Comparison of ENCODE assay signal across 8 cellular contexts in genomic region chr3:13420817-13421755, GRCh38.
DNase-seq lines count a peak whose midpoint lies in the region; ATAC-seq and TF ChIP-seq lines count a peak whose summit lies in the region.

No MANE protein-coding gene starts in this region.

- no peaks in the 10 kb centered on the region for H3K9me3 ChIP-seq in iPS-18a (ENCODE audit: control insufficient read depth, low read depth, low read length)

- ATAC-seq in GM21360 (IDR thresholded peaks at IDR 0.05; ENCODE audit: unreplicated experiment), result no peak

- H3K4me1 ChIP-seq in iPS-18a (ENCODE audit: control insufficient read depth, low read depth, low read length), result peaks cover 11% of the 10 kb centered on the region

- peak overlapping the region; percentile 55 for H3K4me3 ChIP-seq in iPS-18a (ENCODE audit: low read length)

- TF ChIP-seq CTCF in GM20000 (IDR thresholded peaks at IDR 0.05; ENCODE audit: extremely low read depth, missing control alignments), result no peak

- no peaks in the 10 kb centered on the region for H3K36me3 ChIP-seq in iPS-18a (ENCODE audit: control insufficient read depth, low read depth, low read length)

- peaks cover 23% of the 10 kb centered on the region for H3K27me3 ChIP-seq in iPS-18a (ENCODE audit: control insufficient read depth, insufficient read depth, low read length)

- peak overlapping the region; percentile 55 for H3K9ac ChIP-seq in iPS-18a (ENCODE audit: low read length)

- H3K27ac ChIP-seq in iPS-18a (ENCODE audit: low read length), result no peak overlapping the region

- DNase-seq in GM20000 (ENCODE audit: low spot score) (peak; percentile 78), NCI-H69 (lab: John Stamatoyannopoulos, UW) (peak; percentile 22), NCI-H526 treated with DMSO at 0.1 percent for 48 hours (lab: John Stamatoyannopoulos, UW) (no peak), DMS 273 (lab: John Stamatoyannopoulos, UW; ENCODE audit: unreplicated experiment) (no peak)
- DNase-seq in activated T-cell treated with anti-CD3 and anti-CD28 coated beads, Interleukin-2, amount 50 U/mL, for 1 hour, result peak; percentile 71
- peak; percentile 47 to 73 (median 63) for DNase-seq in stimulated activated CD4-positive, alpha-beta T cell treated with anti-CD3 and anti-CD28 coated beads, TNF-alpha, amount 100 ng/mL, for 24 hours (ENCODE audit: low read depth in 3 of 3)

Comparison
In these comparisons a context has a peak if more than half of its experiments do, and no peak if none do; other contexts are left out.
1. DNase-seq: peak in GM20000 (single experiment), NCI-H69 (single experiment), activated T-cell treated with anti-CD3 and anti-CD28 coated beads, Interleukin-2, amount 50 U/mL, for 1 hour (single experiment) and stimulated activated CD4-positive, alpha-beta T cell treated with anti-CD3 and anti-CD28 coated beads, TNF-alpha, amount 100 ng/mL, for 24 hours (3 of 3); none in NCI-H526 treated with DMSO at 0.1 percent for 48 hours (single experiment) and DMS 273 (single experiment).